Comparison of ENCODE assay signal across 8 cellular contexts in the genomic region with DNA sequence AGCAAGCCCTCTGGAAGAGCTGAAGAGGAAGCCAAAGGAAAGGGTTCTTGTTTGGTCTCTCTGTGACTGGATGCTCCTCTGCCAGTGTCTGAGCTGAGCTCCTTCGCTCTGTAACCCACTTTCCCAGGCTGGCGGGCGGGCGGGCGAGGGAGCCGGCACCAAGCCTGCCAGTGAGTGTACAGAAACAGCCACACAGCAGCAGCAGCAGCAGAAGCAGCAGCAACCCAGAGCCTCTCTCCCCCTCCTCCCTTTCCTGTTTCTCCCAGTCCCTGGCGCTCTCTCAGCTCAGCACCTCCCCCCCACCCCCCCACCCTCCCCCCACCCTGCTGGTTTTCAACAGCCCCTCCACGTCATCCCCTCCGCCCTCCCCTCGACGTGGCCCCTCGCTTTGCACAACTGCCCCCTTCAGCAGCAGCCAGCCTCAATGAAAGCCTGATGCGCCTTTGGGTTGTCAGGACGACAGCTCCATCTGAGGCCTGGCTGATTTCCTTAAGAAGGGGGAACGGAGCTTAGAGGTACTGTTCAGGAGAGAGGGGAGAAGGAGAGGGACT. TPM values are rescaled to one million over a fixed set of nuclear protein-coding genes. Genes with fewer than 3 reads are reported as not detected.
DNase-seq lines count a peak whose midpoint lies in the region; ATAC-seq and TF ChIP-seq lines count a peak whose summit lies in the region.

A gene (minus strand): TSS at position 197 of the 551 bp plus-strand sequence.

- no peak for ATAC-seq in HG02970 (IDR thresholded peaks at IDR 0.05; ENCODE audit: low FRiP score, unreplicated experiment)
- ATAC-seq in GM19467 (IDR thresholded peaks at IDR 0.05; ENCODE audit: unreplicated experiment) = no peak

- H3K9me3 Mint-ChIP-seq in type B pancreatic cell = no peaks in the 10 kb centered on the region

- no peak for TF ChIP-seq CTCF in type B pancreatic cell (conservative IDR thresholded peaks at IDR 0.05)

- H3K4me1 Mint-ChIP-seq in type B pancreatic cell (ENCODE audit: unreplicated experiment) = peaks cover 36% of the 10 kb centered on the region

- DNase-seq in NCI-H146 treated with DMSO at 0.1 percent for 48 hours (lab: John Stamatoyannopoulos, UW; ENCODE audit: unreplicated experiment) (peak; percentile 21), cerebellar cortex (ENCODE audit: low spot score) (peak; percentile 82), left kidney (ENCODE audit: low read depth, low spot score) (peak; percentile 82), type B pancreatic cell (ENCODE audit: extremely low spot score, unreplicated experiment) (peak; percentile 72)
- no peak for DNase-seq in central memory CD4-positive, alpha-beta T cell
- DNase-seq in activated effector memory CD4-positive, alpha-beta T cell treated with anti-CD3 and anti-CD28 coated beads, Interleukin-2, amount 50 U/mL, for 16 hours = no peak

- peak within 1 kb of the TSS; percentile 78 for H3K27ac Mint-ChIP-seq in type B pancreatic cell

- peaks cover 35% of the 10 kb centered on the region for H3K27me3 Mint-ChIP-seq in type B pancreatic cell

- peak within 1 kb of the TSS; percentile 88 for H3K4me3 Mint-ChIP-seq in type B pancreatic cell

- peaks cover 2% of the 10 kb centered on the region for H3K36me3 Mint-ChIP-seq in type B pancreatic cell

RNA-seq across cellular contexts. Expression of the gene that starts here (rescaled TPM):
- 17.0 and 64.9 TPM in 2 replicates for total RNA-seq in type B pancreatic cell (ENCODE audit: low replicate concordance)

Comparison
In these comparisons a context has a peak if more than half of its experiments do, and no peak if none do; other contexts are left out.
1. DNase-seq: peak in NCI-H146 treated with DMSO at 0.1 percent for 48 hours (single experiment), cerebellar cortex (single experiment), left kidney (single experiment) and type B pancreatic cell (single experiment); none in central memory CD4-positive, alpha-beta T cell (single experiment) and activated effector memory CD4-positive, alpha-beta T cell treated with anti-CD3 and anti-CD28 coated beads, Interleukin-2, amount 50 U/mL, for 16 hours (single experiment).